8 cellular contexts compared by ENCODE assay signal in genomic region chr2:47310801-47311560, GRCh38. TPM values are rescaled to one million over a fixed set of nuclear protein-coding genes. Genes with fewer than 3 reads are reported as not detected.
DNase-seq lines count a peak whose midpoint lies in the region; ATAC-seq and FAIRE-seq lines count a peak whose summit lies in the region.

No MANE protein-coding gene starts in this region.

- CTCF ChIA-PET in activated naive CD4-positive, alpha-beta T cell treated with anti-CD3 and anti-CD28 coated beads for 36 hours (lab: Charles Lee) = interaction anchor here (1.3 kb wide), 1 partner anchor 12 kb away, joined by 3 read pairs; no protein-coding TSS in a partner anchor

- intact Hi-C loops in left colon (cut with DNase I, micrococcal nuclease) = no loop called here
- intact Hi-C loops in activated naive CD4-positive, alpha-beta T cell treated with anti-CD3 and anti-CD28 coated beads for 36 hours (cut with micrococcal nuclease) = no loop called here

- H3K36me3 Mint-ChIP-seq in activated naive CD4-positive, alpha-beta T cell treated with anti-CD3 and anti-CD28 coated beads for 36 hours (ENCODE audit: low read depth) = no peaks in the 10 kb centered on the region

- DNase-seq in SK-MEL-5 (ENCODE audit: low read depth, low spot score) (peak; percentile 75), left colon (peak; percentile 62 to 76), urothelium cell line (ENCODE audit: low spot score) (peak; percentile 61), NCI-H187 (lab: John Stamatoyannopoulos, UW) (no peak)
- DNase-seq in activated naive CD4-positive, alpha-beta T cell treated with anti-CD3 and anti-CD28 coated beads for 36 hours = no peak
- DNase-seq in stimulated activated CD8-positive, alpha-beta memory T cell treated with anti-CD3 and anti-CD28 coated beads, Interleukin-4, amount 100 ng/mL, for 48 hours = no peak

- peaks cover 8% of the 10 kb centered on the region for H3K27me3 Mint-ChIP-seq in activated naive CD4-positive, alpha-beta T cell treated with anti-CD3 and anti-CD28 coated beads for 36 hours (ENCODE audit: low read depth)

- H3K9me3 Mint-ChIP-seq in activated naive CD4-positive, alpha-beta T cell treated with anti-CD3 and anti-CD28 coated beads for 36 hours = no peaks in the 10 kb centered on the region

- in situ Hi-C loops in SK-MEL-5 (cut with HindIII; ENCODE audit: low pct_unique_long_range_greater_than_20kb, low sequenced_read_pairs) = loop anchor here (25.0 kb wide), 1 partner anchor 299 kb away; no protein-coding TSS in a partner anchor

- peak; percentile 37 for FAIRE-seq in urothelium cell line (lab: Jason Lieb, UNC)

- H3K4me3 Mint-ChIP-seq in activated naive CD4-positive, alpha-beta T cell treated with anti-CD3 and anti-CD28 coated beads for 36 hours = no peak overlapping the region

- ATAC-seq in GM18502 (IDR thresholded peaks at IDR 0.05; ENCODE audit: poor library complexity, unreplicated experiment) (peak; percentile 12), HG02759 (IDR thresholded peaks at IDR 0.05; ENCODE audit: unreplicated experiment) (peak; percentile 22), left colon (peak; percentile 42)

- H3K27ac Mint-ChIP-seq in activated naive CD4-positive, alpha-beta T cell treated with anti-CD3 and anti-CD28 coated beads for 36 hours = no peak overlapping the region

- H3K4me1 Mint-ChIP-seq in activated naive CD4-positive, alpha-beta T cell treated with anti-CD3 and anti-CD28 coated beads for 36 hours (ENCODE audit: low read depth) = no peaks in the 10 kb centered on the region

RNA-seq across cellular contexts. Expression of gene EPCAM, which starts 58.1 kb away (rescaled TPM):
- not detected in 2 replicates for total RNA-seq in SK-MEL-5 (2014; rRNA removed; shearing (Covaris generic))
- polyA plus RNA-seq in SK-MEL-5 (2015; cell fraction: cytosol; rRNA removed) = not detected in 2 replicates
- not detected in 2 replicates for polyA plus RNA-seq in SK-MEL-5 (2015; cell fraction: nucleus; rRNA removed)
- total RNA-seq in left colon = 1,000 to 10,000 TPM; 1,569 to 1,978 TPM
- under 1 TPM; 0.17 to 0.30 TPM for total RNA-seq in activated naive CD4-positive, alpha-beta T cell treated with anti-CD3 and anti-CD28 coated beads for 36 hours

Comparison
In these comparisons a context has a peak if more than half of its experiments do, and no peak if none do; other contexts are left out.
1. DNase-seq: peak in SK-MEL-5 (single experiment), left colon (2 of 2) and urothelium cell line (single experiment); none in activated naive CD4-positive, alpha-beta T cell treated with anti-CD3 and anti-CD28 coated beads for 36 hours (single experiment), NCI-H187 (0 of 2) and stimulated activated CD8-positive, alpha-beta memory T cell treated with anti-CD3 and anti-CD28 coated beads, Interleukin-4, amount 100 ng/mL, for 48 hours (single experiment).
2. RNA of gene EPCAM, which starts 58.1 kb away (total RNA-seq): 1,569 to 1,978 TPM in left colon; 0.17 to 0.30 TPM in activated naive CD4-positive, alpha-beta T cell treated with anti-CD3 and anti-CD28 coated beads for 36 hours and not detected in SK-MEL-5; every median in the first group is over 1,000 times any median in the second.
3. Peak in every context shown above with its lines, with median percentiles within 50 percentile points of each other: ATAC-seq.